In the genomic region with DNA sequence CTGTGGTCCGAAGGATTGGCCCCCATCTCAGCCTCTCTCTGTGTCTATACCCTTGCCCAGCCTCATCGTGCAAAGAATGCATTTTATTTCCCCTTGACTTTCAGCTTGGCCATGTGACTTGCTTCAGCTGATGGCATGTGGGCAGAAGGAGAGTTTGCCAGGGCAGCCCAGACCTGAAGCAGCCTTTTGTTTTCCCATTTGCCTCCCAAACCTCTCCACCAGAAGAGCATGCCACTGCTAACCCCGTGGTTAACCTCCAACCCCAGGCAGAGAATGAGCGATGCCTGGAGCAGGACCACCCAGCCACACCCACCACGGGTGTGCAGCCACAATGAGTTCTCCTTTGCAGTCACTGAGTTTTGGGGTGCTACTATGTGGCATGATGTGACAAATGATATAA, we compare ENCODE assay signal across 18 cellular contexts.
"Had no signal": no experiment of that assay in that cellular context is flagged by ENCODE, and none has a peak within 500 bp of the region (broad histone marks: within the 10 kb centered on the region; RNA-seq: fewer than 3 reads in every experiment).

No MANE protein-coding gene starts in this region.

- DNase-seq: effector memory CD4-positive, alpha-beta T cell; glutamatergic neuron; immature natural killer cell; left cardiac atrium; left ventricle myocardium inferior; lower lobe of right lung; naive thymus-derived CD4-positive, alpha-beta T cell; nephron progenitor cell; stimulated activated CD4-positive, alpha-beta T cell treated with anti-CD3 and anti-CD28 coated beads, Interleukin-12 subunit alpha, Interleukin-12 subunit beta, amount 100 ng/mL, for 4 hours; stimulated activated naive CD4-positive, alpha-beta T cell; stomach; substantia nigra had no signal

- FAIRE-seq: endometrium, keratinocyte, urothelium cell line had no signal

- H3K4me1 ChIP-seq: gastroesophageal sphincter, left ventricle myocardium inferior had no signal

- H3K27ac ChIP-seq: left ventricle myocardium inferior, lower lobe of right lung, neutrophil, stomach had no signal

- H3K27me3 ChIP-seq: neutrophil had no signal

- H3K4me3 ChIP-seq: gastroesophageal sphincter, left ventricle myocardium inferior, lower lobe of right lung, skin epidermis, stomach had no signal

- H3K36me3 ChIP-seq: gastroesophageal sphincter, left ventricle myocardium inferior, lower lobe of right lung, neutrophil, stomach had no signal

- H3K9me3 ChIP-seq: lower lobe of right lung, neutrophil had no signal
